Comparison of ENCODE assay signal across 10 cellular contexts in the genomic region with DNA sequence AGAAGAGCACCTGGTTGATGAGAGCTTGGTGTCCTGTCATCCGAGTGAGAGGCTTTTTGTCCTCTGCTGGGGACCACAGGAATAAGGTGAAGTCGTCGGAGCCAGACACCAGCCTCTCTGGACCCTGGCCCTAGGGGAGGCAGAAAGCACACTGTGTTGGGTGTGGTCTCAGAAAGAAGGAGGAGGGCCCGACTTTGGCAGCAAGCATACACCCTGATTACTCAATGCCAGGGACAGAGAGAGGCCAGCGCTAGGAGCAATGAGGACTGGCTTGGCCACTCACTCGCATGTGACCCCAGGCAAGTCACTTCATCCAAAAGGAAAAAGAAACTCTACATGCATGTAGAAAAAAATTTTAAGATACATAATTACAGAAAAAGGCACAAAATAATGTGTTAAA. TPM values are rescaled to one million over a fixed set of nuclear protein-coding genes. Genes with fewer than 3 reads are reported as not detected.
"Had no signal": no experiment of that assay in that cellular context is flagged by ENCODE, and none has a peak within 500 bp of the region (broad histone marks: within the 10 kb centered on the region; RNA-seq: fewer than 3 reads in every experiment).

No MANE protein-coding gene starts in this region.

- H3K9ac ChIP-seq: GM23248 had no signal

- H2AFZ ChIP-seq: GM23248 had no signal

- DNase-seq: GM23248, GOT3, H7, HFFc6, IMR-90 had no signal

- H3K4me1 ChIP-seq: HAP-1 had no signal

- H3K4me3 Mint-ChIP-seq: HFFc6 had no signal

- H3K9me3 Mint-ChIP-seq: HFFc6 had no signal

- H3K27ac Mint-ChIP-seq: HFFc6 had no signal

- H3K9me3 ChIP-seq: HAP-1 had no signal

- ATAC-seq: HCT116, K562 had no signal

- H3K4me3 ChIP-seq: GM23248, HAP-1, K562 had no signal

- H3K27ac ChIP-seq: GM23248 had no signal

RNA-seq across cellular contexts. Expression of a gene that starts 12.3 kb away (rescaled TPM):
- total RNA-seq: GM23248, H4, HFFc6, HT-29, IMR-90, K562 had no signal
- polyA plus RNA-seq: GM23248, IMR-90, K562 had no signal

RNA-seq across cellular contexts. Expression of a gene that starts 13.9 kb away (rescaled TPM):
- total RNA-seq: GM23248, HFFc6, HT-29, IMR-90, K562 had no signal
- polyA plus RNA-seq: GM23248, IMR-90 had no signal

RNA-seq across cellular contexts. Expression of a gene that starts 58.9 kb away (rescaled TPM):
- total RNA-seq: GM23248, H4, H7, HFFc6, HT-29, IMR-90, K562 had no signal
- polyA plus RNA-seq: GM23248, IMR-90, K562 had no signal
